Comparison of ENCODE assay signal across 12 cellular contexts in genomic region chr9:87147803-87148202, GRCh38.
DNase-seq lines count a peak whose midpoint lies in the region; ATAC-seq, FAIRE-seq and TF ChIP-seq lines count a peak whose summit lies in the region.
"Had no signal": no experiment of that assay in that cellular context is flagged by ENCODE, and none has a peak within 500 bp of the region (broad histone marks: within the 10 kb centered on the region; RNA-seq: fewer than 3 reads in every experiment).

No MANE protein-coding gene starts in this region.

- intact Hi-C loops in ascending aorta (cut with DNase I), result loop anchor here (1.0 to 5.0 kb wide), 6 partner anchors 27 to 202 kb away; no protein-coding TSS in a partner anchor

- peak; percentile 5 for FAIRE-seq in keratinocyte (lab: Jason Lieb, UNC)

- H3K79me2 ChIP-seq in keratinocyte (ENCODE audit: control insufficient read depth, insufficient read depth, low read length), result no peaks in the 10 kb centered on the region

- H3K9me1 ChIP-seq in keratinocyte (ENCODE audit: control insufficient read depth, extremely low read depth, insufficient read depth, low read length), result no peaks in the 10 kb centered on the region

- H3K36me3 ChIP-seq in BE2C, result no peaks in the 10 kb centered on the region
- no peaks in the 10 kb centered on the region for H3K36me3 ChIP-seq in ascending aorta
- no peaks in the 10 kb centered on the region for H3K36me3 ChIP-seq in keratinocyte (ENCODE audit: control insufficient read depth in 2 of 2, extremely low read depth in 1 of 2, insufficient read depth in 2 of 2, low read length in 2 of 2)
- no peaks in the 10 kb centered on the region for H3K36me3 ChIP-seq in rectal smooth muscle tissue (ENCODE audit: control insufficient read depth, insufficient read depth, low read length)

- peaks cover 6% of the 10 kb centered on the region for H3K4me1 ChIP-seq in BE2C
- H3K4me1 ChIP-seq in ascending aorta, result peaks cover 0 to 16% of the 10 kb centered on the region in 2 donors
- peaks cover 10% of the 10 kb centered on the region for H3K4me1 ChIP-seq in keratinocyte (ENCODE audit: control insufficient read depth, extremely low read depth, insufficient read depth, low read length)
- peaks cover 10% of the 10 kb centered on the region for H3K4me1 ChIP-seq in rectal smooth muscle tissue (ENCODE audit: control insufficient read depth, insufficient read depth, low read length)

- TF ChIP-seq CTCF in BE2C (IDR thresholded peaks at IDR 0.05; ENCODE audit: low read depth, low read length) (no peak), ascending aorta (IDR thresholded peaks at IDR 0.05) (no peak), keratinocyte (optimal IDR thresholded peaks at IDR 0.05 in 1 of 3, IDR thresholded peaks at IDR 0.05 in 1 of 3, conservative IDR thresholded peaks at IDR 0.05 in 1 of 3; ENCODE audit: extremely low read depth in 1 of 3, insufficient read depth in 2 of 3, low read length in 3 of 3) (no peak)

- peak overlapping the region; percentile 13 for H3K4me3 ChIP-seq in BE2C (ENCODE audit: low read depth, low read length)
- peak overlapping the region; percentile 39 to 57 for H3K4me3 ChIP-seq in ascending aorta
- no peak overlapping the region for H3K4me3 ChIP-seq in keratinocyte (ENCODE audit: control insufficient read depth in 2 of 3, extremely low read depth in 1 of 3, insufficient read depth in 2 of 3, low read depth in 1 of 3, low read length in 3 of 3)
- peak overlapping the region; percentile 39 for H3K4me3 ChIP-seq in rectal smooth muscle tissue (ENCODE audit: low read length)

- H3K9me3 ChIP-seq in BE2C (no peaks in the 10 kb centered on the region), ascending aorta (no peaks in the 10 kb centered on the region), keratinocyte (ENCODE audit: control insufficient read depth, low read depth, low read length) (no peaks in the 10 kb centered on the region)

- H3K4me2 ChIP-seq in keratinocyte (ENCODE audit: control insufficient read depth, extremely low read depth, insufficient read depth, low read depth, low read length), result peak overlapping the region; percentile 78

- DNase-seq in BE2C (no peak), ascending aorta (ENCODE audit: low spot score in 2 of 2) (peak in 1 of 2 donors; percentile 67), keratinocyte (ENCODE audit: low read depth, low spot score) (no peak), DMS114 treated with DMSO at 0.1 percent for 48 hours (lab: John Stamatoyannopoulos, UW; ENCODE audit: unreplicated experiment) (no peak)
- no peak for DNase-seq in effector CD8-positive, alpha-beta T cell (lab: John Stamatoyannopoulos, UW)
- DNase-seq: activated CD4-positive, alpha-beta T cell treated with anti-CD3 and anti-CD28 coated beads, Interleukin-2, amount 10 ng/mL, durations not matched to agents 24 days and 14 days; activated naive CD4-positive, alpha-beta T cell treated with anti-CD3 and anti-CD28 coated beads, Interleukin-2, amount 10 ng/mL, durations not matched to agents 7 days and 5 days; stimulated activated CD4-positive, alpha-beta T cell treated with anti-CD3 and anti-CD28 coated beads, Interleukin-4, amount 100 ng/mL, for 1 hour had no signal

- H3K27me3 ChIP-seq in BE2C (no peaks in the 10 kb centered on the region), ascending aorta (no peaks in the 10 kb centered on the region), keratinocyte (ENCODE audit: control insufficient read depth, extremely low read depth, insufficient read depth, low read length) (no peaks in the 10 kb centered on the region), rectal smooth muscle tissue (ENCODE audit: control insufficient read depth, insufficient read depth, low read length) (peaks cover 4% of the 10 kb centered on the region)

- H2AFZ ChIP-seq in keratinocyte (ENCODE audit: control insufficient read depth, low read length), result peak overlapping the region; percentile 62

- H3K27ac ChIP-seq in ascending aorta (peak overlapping the region; percentile 95 to 98), keratinocyte (ENCODE audit: control insufficient read depth, insufficient read depth, low read length) (no peak overlapping the region), rectal smooth muscle tissue (ENCODE audit: low read depth, low read length) (peak overlapping the region; percentile 95)
- H3K27ac ChIP-seq: epithelial cell of prostate had no signal

- dilution Hi-C loops in keratinocyte (cut with MboI; ENCODE audit: extremely low pct_ligation_motif_present, low sequenced_read_pairs), result no loop called here

- H4K20me1 ChIP-seq in keratinocyte (ENCODE audit: control insufficient read depth, extremely low read depth, insufficient read depth, low read length), result no peaks in the 10 kb centered on the region

- peak overlapping the region; percentile 69 for H3K9ac ChIP-seq in keratinocyte (ENCODE audit: control insufficient read depth, extremely low read depth, insufficient read depth, low read length)
- H3K9ac ChIP-seq in rectal smooth muscle tissue (ENCODE audit: low read length), result no peak overlapping the region

- no peak for ATAC-seq in GM18909 (IDR thresholded peaks at IDR 0.05; ENCODE audit: poor library complexity, unreplicated experiment)
- ATAC-seq in GM21390 (IDR thresholded peaks at IDR 0.05; ENCODE audit: unreplicated experiment), result no peak

Comparison
In these comparisons a context has a peak if more than half of its experiments do, and no peak if none do; other contexts are left out.
1. H3K4me3 ChIP-seq: peak in BE2C (single experiment), ascending aorta (2 of 2) and rectal smooth muscle tissue (single experiment); none in keratinocyte (0 of 3).